Comparison of ENCODE assay signal across 8 cellular contexts in the genomic region with DNA sequence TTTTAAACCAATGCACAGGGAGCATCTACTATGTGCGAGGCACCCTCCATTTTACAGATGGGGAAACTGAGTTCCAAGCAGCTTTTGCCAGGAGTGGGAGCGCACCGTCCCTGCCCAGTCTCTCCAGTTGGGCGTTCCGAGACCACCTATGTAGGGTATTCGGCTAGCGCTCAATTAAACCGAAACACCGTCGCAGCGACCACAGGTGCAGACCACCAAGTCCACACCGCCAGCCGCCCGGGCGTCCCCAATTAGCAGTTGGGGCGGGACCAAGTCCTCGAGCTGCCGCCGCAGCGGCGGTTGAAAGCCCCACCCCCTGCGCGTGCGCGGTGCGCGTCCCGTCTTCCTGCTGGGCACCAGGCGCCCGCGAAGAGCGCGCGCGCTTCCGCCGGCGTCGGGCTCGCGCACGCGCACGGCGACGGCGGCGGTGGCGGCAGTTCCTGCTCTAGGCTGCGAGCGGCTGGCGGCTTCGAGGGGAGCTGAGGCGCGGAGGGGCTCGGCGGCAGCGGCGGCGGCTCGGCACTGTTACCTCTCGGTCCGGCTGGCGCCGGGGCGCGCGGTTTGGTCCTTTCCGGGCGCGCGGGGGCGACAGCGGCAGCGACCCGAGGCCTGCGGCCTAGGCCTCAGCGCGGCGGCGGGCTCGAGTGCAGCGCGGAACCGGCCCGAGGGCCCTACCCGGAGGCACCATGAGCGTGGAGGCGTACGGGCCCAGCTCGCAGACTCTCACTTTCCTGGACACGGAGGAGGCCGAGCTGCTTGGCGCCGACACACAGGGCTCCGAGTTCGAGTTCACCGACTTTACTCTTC. TPM values are rescaled to one million over a fixed set of nuclear protein-coding genes. Genes with fewer than 3 reads are reported as not detected.
DNase-seq lines count a peak whose midpoint lies in the region; ATAC-seq, FAIRE-seq and TF ChIP-seq lines count a peak whose summit lies in the region.

A gene (plus strand): TSS at position 436 of the 807 bp plus-strand sequence. CDS start 251 bp downstream, at position 687.

- H3K27me3 Mint-ChIP-seq in WTC11 (ENCODE audit: low read depth), result peaks cover 33% of the 10 kb centered on the region

- ATAC-seq in GM18870 (IDR thresholded peaks at IDR 0.05; ENCODE audit: unreplicated experiment), result peak; percentile 44
- peak; percentile 66 for ATAC-seq in HG03135 (IDR thresholded peaks at IDR 0.05; ENCODE audit: unreplicated experiment)
- ATAC-seq in WTC11, result peak; percentile 72

- POLR2A ChIA-PET in WTC11 (lab: Charles Lee), result interaction anchor here (0.5 to 1.0 kb wide), 4 partner anchors 13 to 868 kb away, joined by 3 to 4 read pairs (median 4); no protein-coding TSS in a partner anchor

- peak; percentile 88 for DNase-seq in ACHN
- peak; percentile 94 for DNase-seq in NCI-H2227 (lab: John Stamatoyannopoulos, UW; ENCODE audit: unreplicated experiment)
- peak; percentile 98 for DNase-seq in WTC11 (ENCODE audit: low spot score)
- peak; percentile 81 for DNase-seq in bronchial epithelial cell (ENCODE audit: low read depth)
- DNase-seq in inferior parietal cortex (ENCODE audit: extremely low spot score), result peak; percentile 92
- DNase-seq in stimulated activated CD4-positive, alpha-beta T cell treated with anti-CD3 and anti-CD28 coated beads, Interleukin-12 subunit alpha, Interleukin-12 subunit beta, amount 100 ng/mL, for 24 hours (ENCODE audit: low read depth in 2 of 2), result peak; percentile 90 to 95

- peaks cover 8% of the 10 kb centered on the region; the same call in 1 of the 2 replicates for H3K9me3 Mint-ChIP-seq in WTC11

- peaks cover 2% of the 10 kb centered on the region for H3K36me3 ChIP-seq in bronchial epithelial cell (ENCODE audit: control insufficient read depth, insufficient read depth, low read length)

- TF ChIP-seq CTCF in WTC11 (IDR thresholded peaks at IDR 0.05), result no peak
- peak; percentile 13 for TF ChIP-seq CTCF in bronchial epithelial cell (IDR thresholded peaks at IDR 0.05; ENCODE audit: insufficient read depth, low read length, severe bottlenecking)

- peaks cover 20% of the 10 kb centered on the region for H3K36me3 Mint-ChIP-seq in WTC11

- peaks cover 24% of the 10 kb centered on the region for H3K4me1 Mint-ChIP-seq in WTC11

- peak within 1 kb of the TSS; percentile 65 for H3K4me3 ChIP-seq in bronchial epithelial cell (ENCODE audit: low read depth, low read length)

- H3K27me3 ChIP-seq in bronchial epithelial cell (ENCODE audit: control insufficient read depth, insufficient read depth, low read length), result no peaks in the 10 kb centered on the region

- in situ Hi-C loops in ACHN (cut with HindIII; ENCODE audit: low pct_ligation_motif_present, low pct_unique_long_range_greater_than_20kb, low sequenced_read_pairs), result no loop called here

- H3K4me3 Mint-ChIP-seq in WTC11, result peak within 1 kb of the TSS; percentile 94

- CTCF ChIA-PET in WTC11 (lab: Charles Lee), result interaction anchor here (0.7 to 4.7 kb wide), 16 partner anchors 9 to 362 kb away, joined by 3 to 64 read pairs (median 5); a partner anchor contains a TSS

- no peak for FAIRE-seq in bronchial epithelial cell (lab: Jason Lieb, UNC)

- H3K27ac Mint-ChIP-seq in WTC11, result peak within 1 kb of the TSS; percentile 84

TF ChIP-seq in WTC11, 78 proteins besides CTCF, POLR2A, EP300 and RAD21 (continues in another document):
- TF ChIP-seq, protein P1, sequence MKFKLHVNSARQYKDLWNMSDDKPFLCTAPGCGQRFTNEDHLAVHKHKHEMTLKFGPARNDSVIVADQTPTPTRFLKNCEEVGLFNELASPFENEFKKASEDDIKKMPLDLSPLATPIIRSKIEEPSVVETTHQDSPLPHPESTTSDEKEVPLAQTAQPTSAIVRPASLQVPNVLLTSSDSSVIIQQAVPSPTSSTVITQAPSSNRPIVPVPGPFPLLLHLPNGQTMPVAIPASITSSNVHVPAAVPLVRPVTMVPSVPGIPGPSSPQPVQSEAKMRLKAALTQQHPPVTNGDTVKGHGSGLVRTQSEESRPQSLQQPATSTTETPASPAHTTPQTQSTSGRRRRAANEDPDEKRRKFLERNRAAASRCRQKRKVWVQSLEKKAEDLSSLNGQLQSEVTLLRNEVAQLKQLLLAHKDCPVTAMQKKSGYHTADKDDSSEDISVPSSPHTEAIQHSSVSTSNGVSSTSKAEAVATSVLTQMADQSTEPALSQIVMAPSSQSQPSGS (CRISPR knock-in tag; IDR thresholded peaks at IDR 0.05; ENCODE audit: borderline replicate concordance, low read depth), result no peak
- TF ChIP-seq TEAD4 (CRISPR knock-in tag; IDR thresholded peaks at IDR 0.05) (no peak), MYBL2 (CRISPR knock-in tag; IDR thresholded peaks at IDR 0.05) (no peak), NFATC4 (CRISPR knock-in tag; IDR thresholded peaks at IDR 0.05) (no peak), SMAD4 (CRISPR knock-in tag; IDR thresholded peaks at IDR 0.05) (no peak), GABPB1 (CRISPR knock-in tag; IDR thresholded peaks at IDR 0.05) (no peak; the same call in 1 of the 2 replicates), EMX1 (CRISPR knock-in tag; IDR thresholded peaks at IDR 0.05) (no peak), FOXP1 (CRISPR knock-in tag; IDR thresholded peaks at IDR 0.05; ENCODE audit: borderline replicate concordance) (peak; percentile 82), ELF4 (CRISPR knock-in tag; IDR thresholded peaks at IDR 0.05; ENCODE audit: low read depth) (no peak), IRF2 (CRISPR knock-in tag; IDR thresholded peaks at IDR 0.05; ENCODE audit: borderline replicate concordance, low read depth) (no peak), JUN (CRISPR knock-in tag; IDR thresholded peaks at IDR 0.05) (peak; percentile 88), SOX15 (CRISPR knock-in tag; IDR thresholded peaks at IDR 0.05) (no peak), CBFB (CRISPR knock-in tag; IDR thresholded peaks at IDR 0.05; ENCODE audit: low read depth) (no peak), FOXK1 (CRISPR knock-in tag; IDR thresholded peaks at IDR 0.05) (peak; percentile 42; the same call in 1 of the 2 replicates), TP53 (CRISPR knock-in tag; IDR thresholded peaks at IDR 0.05) (peak; percentile 79), MXD4 (CRISPR knock-in tag; IDR thresholded peaks at IDR 0.05; ENCODE audit: borderline replicate concordance) (no peak), NR3C1 (CRISPR knock-in tag; conservative IDR thresholded peaks at IDR 0.05; ENCODE audit: low read depth) (0 out of 2 replicates have a peak, but pooled peaks have one; percentile 49)
- TF ChIP-seq, protein P2, sequence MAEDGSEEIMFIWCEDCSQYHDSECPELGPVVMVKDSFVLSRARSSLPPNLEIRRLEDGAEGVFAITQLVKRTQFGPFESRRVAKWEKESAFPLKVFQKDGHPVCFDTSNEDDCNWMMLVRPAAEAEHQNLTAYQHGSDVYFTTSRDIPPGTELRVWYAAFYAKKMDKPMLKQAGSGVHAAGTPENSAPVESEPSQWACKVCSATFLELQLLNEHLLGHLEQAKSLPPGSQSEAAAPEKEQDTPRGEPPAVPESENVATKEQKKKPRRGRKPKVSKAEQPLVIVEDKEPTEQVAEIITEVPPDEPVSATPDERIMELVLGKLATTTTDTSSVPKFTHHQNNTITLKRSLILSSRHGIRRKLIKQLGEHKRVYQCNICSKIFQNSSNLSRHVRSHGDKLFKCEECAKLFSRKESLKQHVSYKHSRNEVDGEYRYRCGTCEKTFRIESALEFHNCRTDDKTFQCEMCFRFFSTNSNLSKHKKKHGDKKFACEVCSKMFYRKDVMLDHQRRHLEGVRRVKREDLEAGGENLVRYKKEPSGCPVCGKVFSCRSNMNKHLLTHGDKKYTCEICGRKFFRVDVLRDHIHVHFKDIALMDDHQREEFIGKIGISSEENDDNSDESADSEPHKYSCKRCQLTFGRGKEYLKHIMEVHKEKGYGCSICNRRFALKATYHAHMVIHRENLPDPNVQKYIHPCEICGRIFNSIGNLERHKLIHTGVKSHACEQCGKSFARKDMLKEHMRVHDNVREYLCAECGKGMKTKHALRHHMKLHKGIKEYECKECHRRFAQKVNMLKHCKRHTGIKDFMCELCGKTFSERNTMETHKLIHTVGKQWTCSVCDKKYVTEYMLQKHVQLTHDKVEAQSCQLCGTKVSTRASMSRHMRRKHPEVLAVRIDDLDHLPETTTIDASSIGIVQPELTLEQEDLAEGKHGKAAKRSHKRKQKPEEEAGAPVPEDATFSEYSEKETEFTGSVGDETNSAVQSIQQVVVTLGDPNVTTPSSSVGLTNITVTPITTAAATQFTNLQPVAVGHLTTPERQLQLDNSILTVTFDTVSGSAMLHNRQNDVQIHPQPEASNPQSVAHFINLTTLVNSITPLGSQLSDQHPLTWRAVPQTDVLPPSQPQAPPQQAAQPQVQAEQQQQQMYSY (CRISPR knock-in tag; IDR thresholded peaks at IDR 0.05), result no peak
- TF ChIP-seq, protein P3, sequence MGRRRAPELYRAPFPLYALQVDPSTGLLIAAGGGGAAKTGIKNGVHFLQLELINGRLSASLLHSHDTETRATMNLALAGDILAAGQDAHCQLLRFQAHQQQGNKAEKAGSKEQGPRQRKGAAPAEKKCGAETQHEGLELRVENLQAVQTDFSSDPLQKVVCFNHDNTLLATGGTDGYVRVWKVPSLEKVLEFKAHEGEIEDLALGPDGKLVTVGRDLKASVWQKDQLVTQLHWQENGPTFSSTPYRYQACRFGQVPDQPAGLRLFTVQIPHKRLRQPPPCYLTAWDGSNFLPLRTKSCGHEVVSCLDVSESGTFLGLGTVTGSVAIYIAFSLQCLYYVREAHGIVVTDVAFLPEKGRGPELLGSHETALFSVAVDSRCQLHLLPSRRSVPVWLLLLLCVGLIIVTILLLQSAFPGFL (CRISPR knock-in tag; IDR thresholded peaks at IDR 0.05; ENCODE audit: borderline replicate concordance), result no peak

RNA-seq across cellular contexts. Expression of the gene that starts here (rescaled TPM):
- total RNA-seq in WTC11 (2021), result 77.3 to 82.5 TPM (median 81.9 TPM) in 3 replicates
- 80.9 and 82.9 TPM in 2 replicates for total RNA-seq in bronchial epithelial cell

Comparison
In these comparisons a context has a peak if more than half of its experiments do, and no peak if none do; other contexts are left out.
1. Peak in every context shown above with its lines: DNase-seq, ATAC-seq and H3K4me3 ChIP-seq.